ENCODE assay signal across 9 cellular contexts in genomic region chr15:77753238-77753873, GRCh38.
A peak's percentile ranks its signal among the peaks of the same experiment; 100 is the strongest.
DNase-seq lines count a peak whose midpoint lies in the region; ATAC-seq and TF ChIP-seq lines count a peak whose summit lies in the region.
"Had no signal": no experiment of that assay in that cellular context is flagged by ENCODE, and none has a peak within 500 bp of the region (broad histone marks: within the 10 kb centered on the region; RNA-seq: fewer than 3 reads in every experiment).

No MANE protein-coding gene starts in this region.

- H3K36me3 ChIP-seq in A673 (ENCODE audit: insufficient read depth, low read length, poor library complexity, severe bottlenecking) = no peaks in the 10 kb centered on the region
- H3K36me3 ChIP-seq in GM23248 (ENCODE audit: low read depth) = no peaks in the 10 kb centered on the region
- no peaks in the 10 kb centered on the region for H3K36me3 ChIP-seq in SK-N-SH (replicated peaks in 1 of 2; ENCODE audit: control insufficient read depth in 1 of 2, insufficient read depth in 2 of 2, low read length in 1 of 2)
- no peaks in the 10 kb centered on the region for H3K36me3 ChIP-seq in WERI-Rb-1

- intact Hi-C loops in A673 (cut with micrococcal nuclease; ENCODE audit: unreplicated experiment) = no loop called here

- POLR2A ChIA-PET in A673 (lab: Charles Lee; ENCODE audit: low non-redundant PET) (no interaction called here), SK-N-SH (lab: Yijun Ruan, JAX) (no interaction called here)

- 22 to 24% methylated on average over 9 of the region's 9 CpGs for WGBS in GM23248 (ENCODE audit: low coverage in 1 of 2, low lambda C conversion rate in 2 of 2, missing lambda C conversion rate in 2 of 2), 2 experiments
- WGBS in SK-N-SH (ENCODE audit: low lambda C conversion rate) = 44% methylated on average over 9 of the region's 9 CpGs

- TF ChIP-seq CTCF in A673 (conservative IDR thresholded peaks at IDR 0.05; ENCODE audit: low read depth, low read length) (no peak), SK-N-SH (IDR thresholded peaks at IDR 0.05) (no peak), WERI-Rb-1 (IDR thresholded peaks at IDR 0.05; ENCODE audit: low read depth, low read length) (no peak)

- in situ Hi-C loops in GM23248 (cut with MboI) = no loop called here

- H3K4me3 ChIP-seq in A673 (ENCODE audit: low read depth, low read length, poor library complexity, severe bottlenecking) (no peak overlapping the region), GM23248 (no peak overlapping the region), SK-N-SH (ENCODE audit: low read depth in 2 of 2, low read length in 1 of 2) (no peak overlapping the region), WERI-Rb-1 (ENCODE audit: low read depth, low read length) (no peak overlapping the region)
- H3K4me3 ChIP-seq: lung had no signal

- H3K9me2 ChIP-seq in GM23248 (ENCODE audit: insufficient read depth) = no peaks in the 10 kb centered on the region
- H3K9me2 ChIP-seq in SK-N-SH = no peaks in the 10 kb centered on the region

- no peak overlapping the region for H3K4me2 ChIP-seq in GM23248 (ENCODE audit: unreplicated experiment)
- H3K4me2 ChIP-seq in SK-N-SH = no peak overlapping the region

- H3F3A ChIP-seq in GM23248 (ENCODE audit: insufficient read depth) = no peaks in the 10 kb centered on the region
- no peaks in the 10 kb centered on the region for H3F3A ChIP-seq in SK-N-SH (replicated peaks; ENCODE audit: insufficient read depth)

- H3K4me1 ChIP-seq in A673 (ENCODE audit: insufficient read depth, low read length, poor library complexity, severe bottlenecking) (peaks cover 22% of the 10 kb centered on the region), GM23248 (ENCODE audit: insufficient read depth) (no peaks in the 10 kb centered on the region), SK-N-SH (ENCODE audit: control insufficient read depth in 1 of 2, insufficient read depth in 2 of 2, low read depth in 1 of 2, low read length in 1 of 2) (no peaks in the 10 kb centered on the region; a peak in 1 of 4 replicates)

- no peak overlapping the region for H3K9ac ChIP-seq in GM23248
- H3K9ac ChIP-seq in SK-N-SH = no peak overlapping the region

- BruUV-seq in A673 (replicated peaks; lab: Mats Ljungman, UMichigan) = no TSS peak

- H2AFZ ChIP-seq in GM23248 = no peak overlapping the region
- H2AFZ ChIP-seq in SK-N-SH (ENCODE audit: low read depth) = no peak overlapping the region

- H3K9me3 ChIP-seq in A673 (ENCODE audit: low read depth, low read length, poor library complexity, severe bottlenecking) (no peaks in the 10 kb centered on the region), GM23248 (ENCODE audit: low read depth) (no peaks in the 10 kb centered on the region), SK-N-SH (no peaks in the 10 kb centered on the region), WERI-Rb-1 (ENCODE audit: severe bottlenecking) (no peaks in the 10 kb centered on the region)

- DNase-seq in A673 (ENCODE audit: low spot score) = peak; percentile 49
- peak; percentile 45 for DNase-seq in GM23248
- DNase-seq in SK-N-SH = no peak
- DNase-seq in glomerular visceral epithelial cell (ENCODE audit: extremely low spot score) = peak; percentile 8
- DNase-seq in dedifferentiated amniotic fluid mesenchymal stem cell (ENCODE audit: extremely low spot score) = no peak
- no peak for DNase-seq in activated CD8-positive, alpha-beta memory T cell treated with anti-CD3 and anti-CD28 coated beads for 24 hours
- DNase-seq in WERI-Rb-1 = no peak

- H3K27me3 ChIP-seq in A673 (replicated peaks; ENCODE audit: insufficient read depth, low read depth, low read length, poor library complexity) (no peaks in the 10 kb centered on the region), GM23248 (replicated peaks; ENCODE audit: insufficient read depth) (no peaks in the 10 kb centered on the region), SK-N-SH (ENCODE audit: insufficient read depth) (no peaks in the 10 kb centered on the region), WERI-Rb-1 (ENCODE audit: insufficient read depth, low read depth, severe bottlenecking) (no peaks in the 10 kb centered on the region)

- no peak for TF ChIP-seq EP300 in SK-N-SH (IDR thresholded peaks at IDR 0.05; ENCODE audit: borderline replicate concordance in 1 of 2, low read depth in 1 of 2, low read length in 1 of 2)

- ATAC-seq in HG03139 (IDR thresholded peaks at IDR 0.05; ENCODE audit: unreplicated experiment) = no peak

- H3K79me2 ChIP-seq in GM23248 (ENCODE audit: insufficient read depth) = no peaks in the 10 kb centered on the region
- H3K79me2 ChIP-seq in SK-N-SH (ENCODE audit: insufficient read depth) = no peaks in the 10 kb centered on the region

- H4K20me1 ChIP-seq in GM23248 (ENCODE audit: insufficient read depth) (no peaks in the 10 kb centered on the region), SK-N-SH (ENCODE audit: insufficient read depth) (no peaks in the 10 kb centered on the region)

- no peak for TF ChIP-seq RAD21 in SK-N-SH (IDR thresholded peaks at IDR 0.05; ENCODE audit: low read length)

- H3K27ac ChIP-seq in A673 (ENCODE audit: low read depth, low read length, poor library complexity, severe bottlenecking) (no peak overlapping the region), GM23248 (no peak overlapping the region), SK-N-SH (ENCODE audit: low read depth in 2 of 2, low read length in 1 of 2) (no peak overlapping the region), WERI-Rb-1 (no peak overlapping the region)

- CTCF ChIA-PET in A673 (lab: Charles Lee) = interaction anchor here (0.9 kb wide), 1 partner anchor 94 kb away, joined by 5 read pairs; no protein-coding TSS in a partner anchor
- CTCF ChIA-PET in SK-N-SH (lab: Yijun Ruan, JAX) = interaction anchor here (1.0 to 1.6 kb wide), 4 partner anchors 11 to 120 kb away, joined by 3 to 10 read pairs (median 4); no protein-coding TSS in a partner anchor

TF ChIP-seq in SK-N-SH, 30 proteins besides CTCF, POLR2A, EP300 and RAD21:
- TF ChIP-seq RXRA (IDR thresholded peaks at IDR 0.05; ENCODE audit: borderline replicate concordance, low read depth) (no peak), RCOR1 (IDR thresholded peaks at IDR 0.05; ENCODE audit: low read length) (no peak)
- TF ChIP-seq, protein P1, sequence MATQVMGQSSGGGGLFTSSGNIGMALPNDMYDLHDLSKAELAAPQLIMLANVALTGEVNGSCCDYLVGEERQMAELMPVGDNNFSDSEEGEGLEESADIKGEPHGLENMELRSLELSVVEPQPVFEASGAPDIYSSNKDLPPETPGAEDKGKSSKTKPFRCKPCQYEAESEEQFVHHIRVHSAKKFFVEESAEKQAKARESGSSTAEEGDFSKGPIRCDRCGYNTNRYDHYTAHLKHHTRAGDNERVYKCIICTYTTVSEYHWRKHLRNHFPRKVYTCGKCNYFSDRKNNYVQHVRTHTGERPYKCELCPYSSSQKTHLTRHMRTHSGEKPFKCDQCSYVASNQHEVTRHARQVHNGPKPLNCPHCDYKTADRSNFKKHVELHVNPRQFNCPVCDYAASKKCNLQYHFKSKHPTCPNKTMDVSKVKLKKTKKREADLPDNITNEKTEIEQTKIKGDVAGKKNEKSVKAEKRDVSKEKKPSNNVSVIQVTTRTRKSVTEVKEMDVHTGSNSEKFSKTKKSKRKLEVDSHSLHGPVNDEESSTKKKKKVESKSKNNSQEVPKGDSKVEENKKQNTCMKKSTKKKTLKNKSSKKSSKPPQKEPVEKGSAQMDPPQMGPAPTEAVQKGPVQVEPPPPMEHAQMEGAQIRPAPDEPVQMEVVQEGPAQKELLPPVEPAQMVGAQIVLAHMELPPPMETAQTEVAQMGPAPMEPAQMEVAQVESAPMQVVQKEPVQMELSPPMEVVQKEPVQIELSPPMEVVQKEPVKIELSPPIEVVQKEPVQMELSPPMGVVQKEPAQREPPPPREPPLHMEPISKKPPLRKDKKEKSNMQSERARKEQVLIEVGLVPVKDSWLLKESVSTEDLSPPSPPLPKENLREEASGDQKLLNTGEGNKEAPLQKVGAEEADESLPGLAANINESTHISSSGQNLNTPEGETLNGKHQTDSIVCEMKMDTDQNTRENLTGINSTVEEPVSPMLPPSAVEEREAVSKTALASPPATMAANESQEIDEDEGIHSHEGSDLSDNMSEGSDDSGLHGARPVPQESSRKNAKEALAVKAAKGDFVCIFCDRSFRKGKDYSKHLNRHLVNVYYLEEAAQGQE (IDR thresholded peaks at IDR 0.05; ENCODE audit: low read depth, low read length) = peak; percentile 95

Comparison
In these comparisons a context has a peak if more than half of its experiments do, and no peak if none do; other contexts are left out.
1. DNase-seq: peak in A673 (single experiment), GM23248 (single experiment) and glomerular visceral epithelial cell (single experiment); none in SK-N-SH (single experiment), dedifferentiated amniotic fluid mesenchymal stem cell (single experiment), activated CD8-positive, alpha-beta memory T cell treated with anti-CD3 and anti-CD28 coated beads for 24 hours (single experiment) and WERI-Rb-1 (single experiment).